ENCODE assay signal across 25 cellular contexts in genomic region chr11:76622481-76623094, GRCh38. TPM values are rescaled to one million over a fixed set of nuclear protein-coding genes. Genes with fewer than 3 reads are reported as not detected.
DNase-seq lines count a peak whose midpoint lies in the region; ATAC-seq and TF ChIP-seq lines count a peak whose summit lies in the region.
"Had no signal": no experiment of that assay in that cellular context is flagged by ENCODE, and none has a peak within 500 bp of the region (broad histone marks: within the 10 kb centered on the region; RNA-seq: fewer than 3 reads in every experiment).

No MANE protein-coding gene starts in this region.

- H4K20me1 ChIP-seq in GM23248 (ENCODE audit: insufficient read depth) = no peaks in the 10 kb centered on the region
- H4K20me1 ChIP-seq: BLaER1 treated with 17β-estradiol and CSF1 and Interleukin-3, amounts not matched to agents 10 nM and 100 nM had no signal

- H3K27ac Mint-ChIP-seq in neural crest cell (ENCODE audit: unreplicated experiment) = peak overlapping the region; percentile 57
- H3K27ac Mint-ChIP-seq: brain; effector memory CD8-positive, alpha-beta T cell had no signal

- H3F3A ChIP-seq in GM23248 (ENCODE audit: insufficient read depth) = peaks cover 7% of the 10 kb centered on the region; the same call in 1 of the 2 replicates

- H3K4me3 Mint-ChIP-seq in neural crest cell = no peak overlapping the region
- H3K4me3 Mint-ChIP-seq: brain; effector memory CD8-positive, alpha-beta T cell had no signal

- H3K79me2 ChIP-seq in GM23248 (ENCODE audit: insufficient read depth) = no peaks in the 10 kb centered on the region

- no peak overlapping the region for H3K4me2 ChIP-seq in GM23248 (ENCODE audit: unreplicated experiment)

- no peak for ATAC-seq in heart right ventricle
- no peak for ATAC-seq in GM19023 (IDR thresholded peaks at IDR 0.05; ENCODE audit: unreplicated experiment)
- ATAC-seq: effector memory CD8-positive, alpha-beta T cell; Panc1 had no signal

- intact Hi-C loops in cardiac septum (cut with DNase I) (no loop called here), heart right ventricle (cut with DNase I) (no loop called here), colonic mucosa (cut with DNase I) (no loop called here), tibial artery (cut with DNase I; ENCODE audit: low total_unique reads) (loop anchor here (5.0 kb wide), 1 partner anchor 35 kb away; no protein-coding TSS in a partner anchor)

- peaks cover 3% of the 10 kb centered on the region for H3K36me3 Mint-ChIP-seq in neural crest cell (ENCODE audit: low read depth)
- H3K36me3 Mint-ChIP-seq: brain had no signal

- in situ Hi-C loops in GM23248 (cut with MboI) = no loop called here

- peaks cover 7% of the 10 kb centered on the region for H3K4me1 Mint-ChIP-seq in neural crest cell
- H3K4me1 Mint-ChIP-seq: brain had no signal

- H3K9ac ChIP-seq in colonic mucosa (ENCODE audit: low read depth in 2 of 2, low read length in 2 of 2) = no peak overlapping the region
- H3K9ac ChIP-seq in GM23248 = no peak overlapping the region
- H3K9ac ChIP-seq: BLaER1 treated with 17β-estradiol and CSF1 and Interleukin-3, amounts not matched to agents 10 nM and 100 nM had no signal

- H3K36me3 ChIP-seq in heart right ventricle (no peaks in the 10 kb centered on the region), colonic mucosa (no peaks in the 10 kb centered on the region), tibial artery (no peaks in the 10 kb centered on the region), GM23248 (ENCODE audit: low read depth) (no peaks in the 10 kb centered on the region)
- H3K36me3 ChIP-seq: adrenal gland had no signal

- H3K4me1 ChIP-seq in heart right ventricle (peaks cover 0 to 35% (median 2%) of the 10 kb centered on the region in 9 donors), colonic mucosa (no peaks in the 10 kb centered on the region), tibial artery (peaks cover 0 to 43% (median 27%) of the 10 kb centered on the region in 4 donors), GM23248 (ENCODE audit: insufficient read depth) (peaks cover 15% of the 10 kb centered on the region)
- H3K4me1 ChIP-seq: adrenal gland had no signal

- no peaks in the 10 kb centered on the region for H3K9me2 ChIP-seq in GM23248 (ENCODE audit: insufficient read depth)

- WGBS in heart right ventricle, 2 donors = 91 to 94% methylated on average over 5 of the region's 5 CpGs
- 96 to 97% methylated on average over 5 of the region's 5 CpGs for WGBS in GM23248 (ENCODE audit: low coverage in 1 of 2, low lambda C conversion rate in 2 of 2, missing lambda C conversion rate in 2 of 2), 2 experiments

- no peak overlapping the region for H3K4me3 ChIP-seq in heart right ventricle
- no peak overlapping the region for H3K4me3 ChIP-seq in colonic mucosa
- no peak overlapping the region for H3K4me3 ChIP-seq in tibial artery
- no peak overlapping the region for H3K4me3 ChIP-seq in GM23248
- H3K4me3 ChIP-seq: adrenal gland; BLaER1 treated with 17β-estradiol and CSF1 and Interleukin-3, amounts not matched to agents 10 nM and 100 nM; lung had no signal

- peaks cover 11% of the 10 kb centered on the region for H3K9me3 Mint-ChIP-seq in neural crest cell

- H3K9me3 ChIP-seq in heart right ventricle = peaks cover 0 to 21% (median 6%) of the 10 kb centered on the region in 11 donors
- H3K9me3 ChIP-seq in colonic mucosa = no peaks in the 10 kb centered on the region
- peaks cover 0 to 9% (median 6%) of the 10 kb centered on the region in 3 donors for H3K9me3 ChIP-seq in tibial artery
- H3K9me3 ChIP-seq in GM23248 (ENCODE audit: low read depth) = no peaks in the 10 kb centered on the region
- H3K9me3 ChIP-seq: adrenal gland had no signal

- H3K27me3 ChIP-seq in heart right ventricle (no peaks in the 10 kb centered on the region), colonic mucosa (no peaks in the 10 kb centered on the region), tibial artery (no peaks in the 10 kb centered on the region), GM23248 (replicated peaks; ENCODE audit: insufficient read depth) (no peaks in the 10 kb centered on the region)
- H3K27me3 ChIP-seq: adrenal gland had no signal

- H3K27ac ChIP-seq in heart right ventricle (peak overlapping the region in 1 of 10 donors; percentile 7), colonic mucosa (no peak overlapping the region), tibial artery (peak overlapping the region; percentile 57 to 73), substantia nigra (ENCODE audit: low read depth, low read length, poor library complexity, severe bottlenecking) (no peak overlapping the region), GM23248 (no peak overlapping the region)
- H3K27ac ChIP-seq: adrenal gland; BLaER1 treated with 17β-estradiol and CSF1 and Interleukin-3, amounts not matched to agents 10 nM and 100 nM had no signal

- H3K27me3 Mint-ChIP-seq in neural crest cell (ENCODE audit: low read depth) = no peaks in the 10 kb centered on the region
- H3K27me3 Mint-ChIP-seq: brain had no signal

- DNase-seq in cardiac septum (ENCODE audit: low spot score) = peak; percentile 59
- no peak for DNase-seq in heart right ventricle
- DNase-seq in colonic mucosa = peak; percentile 16
- no peak for DNase-seq in neural crest cell (ENCODE audit: low read depth, low spot score)
- DNase-seq in tibial artery = peak in 1 of 2 donors; percentile 48
- no peak for DNase-seq in substantia nigra (lab: John Stamatoyannopoulos, UW)
- no peak for DNase-seq in GM23248
- DNase-seq: activated CD4-positive, alpha-beta T cell treated with anti-CD3 and anti-CD28 coated beads, Interleukin-2, amount 50 U/mL, for 4 hours; activated T-cell treated with anti-CD3 and anti-CD28 coated beads, Interleukin-2, amount 50 U/mL, for 1 hour; Caco-2; DND-41; effector memory CD8-positive, alpha-beta T cell; Karpas-422; NCI-H1436; NCI-H2081 treated with DMSO at 0.1 percent for 48 hours; NCI-H226; SIG-M5; stimulated activated CD4-positive, alpha-beta T cell treated with anti-CD3 and anti-CD28 coated beads, Interleukin-1b, Interleukin-23, amount 100 ng/mL, for 48 hours; SW 1271 had no signal

- no peak for TF ChIP-seq CTCF in heart right ventricle (IDR thresholded peaks at IDR 0.05)
- no peak for TF ChIP-seq CTCF in colonic mucosa (IDR thresholded peaks at IDR 0.05)
- TF ChIP-seq CTCF in neural crest cell (conservative IDR thresholded peaks at IDR 0.05) = no peak
- TF ChIP-seq CTCF in tibial artery (IDR thresholded peaks at IDR 0.05) = no peak

- H2AFZ ChIP-seq in GM23248 = no peak overlapping the region

RNA-seq across cellular contexts. Expression of gene LRRC32, which starts 48.0 kb away (rescaled TPM):
- total RNA-seq in cardiac septum (33.5 TPM), heart right ventricle (10 to 100 TPM; 16.7 to 61.3 (median 31.5) TPM), colonic mucosa (10 to 100 TPM in 1 of 2 donors, 1 to 10 TPM in 1; 5.9 to 26.8 TPM), neural crest cell (0.61 and 0.77 TPM in 2 replicates)
- polyA plus RNA-seq in heart right ventricle (100 to 1,000 TPM in 1 of 2 donors, 10 to 100 TPM in 1; 62.4 to 215 TPM), GM23248 (2016; fragmentation: Nextera tagmentation; extraction: Ambion mirVana) (3.5 and 4.0 TPM in 2 replicates)
- 4.2 and 7.9 TPM in 2 replicates for total RNA-seq in GM23248 (2014; rRNA removed; shearing (Covaris generic))

Comparison
In these comparisons a context has a peak if more than half of its experiments do, and no peak if none do; other contexts are left out.
1. DNase-seq: peak in cardiac septum (single experiment) and colonic mucosa (single experiment); none in heart right ventricle (0 of 2), neural crest cell (single experiment), substantia nigra (0 of 49) and GM23248 (single experiment).
2. H3K27ac ChIP-seq: peak in tibial artery (2 of 2); none in colonic mucosa (single experiment), substantia nigra (single experiment) and GM23248 (single experiment).